21 cellular contexts compared by ENCODE assay signal in the genomic region with DNA sequence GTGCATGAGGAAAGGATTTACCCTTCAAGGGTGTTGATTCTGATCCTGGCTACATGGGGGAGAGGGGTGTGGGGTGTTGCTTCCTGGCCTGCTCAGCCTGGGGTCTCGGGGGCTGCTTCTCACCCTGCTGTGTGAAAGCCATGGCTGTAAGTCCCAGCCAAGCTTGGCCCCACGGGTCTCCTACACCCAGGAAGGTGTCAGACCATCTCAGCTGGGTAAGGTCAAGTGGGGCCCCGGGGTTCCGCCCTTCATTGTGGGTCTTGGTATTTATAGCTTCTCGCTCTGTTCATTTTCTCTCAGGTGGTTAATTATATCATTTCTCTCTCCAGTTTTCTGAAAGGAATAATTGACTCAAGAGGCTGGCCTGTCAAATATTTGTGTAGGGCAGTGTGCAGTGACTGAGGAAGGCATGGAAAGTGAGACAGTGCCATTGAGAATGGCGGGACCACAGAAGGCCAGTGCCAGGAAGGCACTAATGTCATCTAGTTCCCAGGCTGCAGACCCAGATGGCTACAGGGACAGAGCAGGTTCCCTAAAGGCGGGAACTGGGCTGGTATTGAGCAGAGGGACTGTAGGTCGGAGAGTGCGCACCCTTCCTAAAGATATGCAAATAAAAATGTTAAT.
DNase-seq lines count a peak whose midpoint lies in the region; ATAC-seq, FAIRE-seq and TF ChIP-seq lines count a peak whose summit lies in the region.
"Had no signal": no experiment of that assay in that cellular context is flagged by ENCODE, and none has a peak within 500 bp of the region (broad histone marks: within the 10 kb centered on the region; RNA-seq: fewer than 3 reads in every experiment).

No MANE protein-coding gene starts in this region.

- DNase-seq in AG04450 (ENCODE audit: low read depth, low spot score) (no peak), PC-3 (no peak), keratinocyte (ENCODE audit: low read depth, low spot score) (no peak), islet precursor cell (no peak), dermis blood vessel endothelial cell (no peak), NCI-H1694 (lab: John Stamatoyannopoulos, UW) (no peak), NCI-H510A treated with DMSO at 0.1 percent for 48 hours (lab: John Stamatoyannopoulos, UW) (no peak)
- DNase-seq: activated CD8-positive, alpha-beta T cell treated with anti-CD3 and anti-CD28 coated beads, Interleukin-2, amount 10 ng/mL, durations not matched to agents 7 days and 5 days; activated T-cell treated with anti-CD3 and anti-CD28 coated beads, Interleukin-2, amount 50 U/mL, for 48 hours; body of pancreas; CD8-positive, alpha-beta T cell; KBM-7; left ventricle myocardium superior; NCI-H2227 treated with DMSO at 0.1 percent for 48 hours; occipital lobe; SIG-M5; stimulated activated naive CD8-positive, alpha-beta T cell treated with anti-CD3 and anti-CD28 coated beads, Interleukin-15, amount 100 ng/mL, for 72 hours; upper lobe of left lung had no signal

- H4K20me1 ChIP-seq in PC-3 (ENCODE audit: low read length) (no peaks in the 10 kb centered on the region), keratinocyte (ENCODE audit: control insufficient read depth, extremely low read depth, insufficient read depth, low read length) (no peaks in the 10 kb centered on the region)

- H3K9me3 ChIP-seq in AG04450 (ENCODE audit: control insufficient read depth, insufficient read depth, low read length) (peaks cover 2% of the 10 kb centered on the region; the same call in 1 of the 2 replicates), PC-3 (ENCODE audit: low read length) (no peaks in the 10 kb centered on the region), keratinocyte (ENCODE audit: control insufficient read depth, low read depth, low read length) (peaks cover 2% of the 10 kb centered on the region)
- H3K9me3 ChIP-seq: body of pancreas, HAP-1, right atrium auricular region, upper lobe of left lung had no signal

- POLR2A ChIA-PET in AG04450 (lab: Yijun Ruan, JAX) (interaction anchor here (1.0 to 1.3 kb wide), 3 partner anchors 10 to 43 kb away, joined by 4 to 7 read pairs (median 5); no protein-coding TSS in a partner anchor), PC-3 (lab: Charles Lee; ENCODE audit: unreplicated experiment) (no interaction called here)

- H3F3A ChIP-seq in PC-3 (ENCODE audit: low read length, unreplicated experiment), result peaks cover 4% of the 10 kb centered on the region

- H3K9ac ChIP-seq in PC-3 (ENCODE audit: low read length) (peak overlapping the region; percentile 40; the same call in 1 of the 2 replicates), keratinocyte (ENCODE audit: control insufficient read depth, extremely low read depth, insufficient read depth, low read length) (no peak overlapping the region)

- H3K27me3 ChIP-seq in AG04450 (ENCODE audit: control insufficient read depth, insufficient read depth, low read length) (no peaks in the 10 kb centered on the region), PC-3 (ENCODE audit: low read length) (no peaks in the 10 kb centered on the region), keratinocyte (ENCODE audit: control insufficient read depth, extremely low read depth, insufficient read depth, low read length) (no peaks in the 10 kb centered on the region)
- H3K27me3 ChIP-seq: body of pancreas, right atrium auricular region, upper lobe of left lung had no signal

- TF ChIP-seq RAD21 in Ishikawa (IDR thresholded peaks at IDR 0.05; ENCODE audit: low read depth), result 0 out of 2 replicates have a peak, but pooled peaks have one; percentile 2

- dilution Hi-C loops in keratinocyte (cut with MboI; ENCODE audit: extremely low pct_ligation_motif_present, low sequenced_read_pairs), result no loop called here

- TF ChIP-seq EP300 in Ishikawa (IDR thresholded peaks at IDR 0.05; ENCODE audit: borderline replicate concordance), result peak; percentile 98

- no TSS peak for BruUV-seq in PC-3 (replicated peaks; lab: Mats Ljungman, UMichigan)

- H3K27ac ChIP-seq in AG04450 (ENCODE audit: low read depth, low read length) (peak overlapping the region; percentile 59), PC-3 (ENCODE audit: low read length) (peak overlapping the region; percentile 90), keratinocyte (ENCODE audit: control insufficient read depth, insufficient read depth, low read length) (peak overlapping the region; percentile 71)
- H3K27ac ChIP-seq: body of pancreas, right atrium auricular region, upper lobe of left lung had no signal

- TF ChIP-seq CTCF in AG04450 (IDR thresholded peaks at IDR 0.05; ENCODE audit: low read depth, low read length), result no peak
- no peak for TF ChIP-seq CTCF in PC-3 (conservative IDR thresholded peaks at IDR 0.05; ENCODE audit: low read depth, low read length)
- TF ChIP-seq CTCF in keratinocyte (optimal IDR thresholded peaks at IDR 0.05 in 1 of 3, IDR thresholded peaks at IDR 0.05 in 1 of 3, conservative IDR thresholded peaks at IDR 0.05 in 1 of 3; ENCODE audit: extremely low read depth in 1 of 3, insufficient read depth in 2 of 3, low read length in 3 of 3), result no peak

- CTCF ChIA-PET in AG04450 (lab: Charles Lee) (interaction anchor here (0.6 to 1.6 kb wide), 2 partner anchors 47 to 129 kb away, joined by 3 to 4 read pairs; no protein-coding TSS in a partner anchor), PC-3 (lab: Charles Lee) (no interaction called here)

- H3K9me2 ChIP-seq in PC-3 (replicated peaks; ENCODE audit: low read length), result no peaks in the 10 kb centered on the region

- peaks cover 24% of the 10 kb centered on the region for H3K4me1 ChIP-seq in PC-3 (ENCODE audit: insufficient read depth, low read length)
- peaks cover 24% of the 10 kb centered on the region for H3K4me1 ChIP-seq in keratinocyte (ENCODE audit: control insufficient read depth, extremely low read depth, insufficient read depth, low read length)
- H3K4me1 ChIP-seq: body of pancreas, HAP-1, right atrium auricular region, upper lobe of left lung had no signal

- H3K36me3 ChIP-seq in PC-3 (ENCODE audit: low read depth, low read length) (no peaks in the 10 kb centered on the region), keratinocyte (ENCODE audit: control insufficient read depth in 2 of 2, extremely low read depth in 1 of 2, insufficient read depth in 2 of 2, low read length in 2 of 2) (no peaks in the 10 kb centered on the region)
- H3K36me3 ChIP-seq: HAP-1, right atrium auricular region, upper lobe of left lung had no signal

- no peak for ATAC-seq in PC-3
- ATAC-seq: activated CD8-positive, alpha-beta T cell treated with anti-CD3 and anti-CD28 coated beads, Interleukin-2, amount 10 ng/mL, durations not matched to agents 7 days and 5 days; body of pancreas; CD8-positive, alpha-beta T cell; left ventricle myocardium superior; stimulated activated naive CD8-positive, alpha-beta T cell treated with anti-CD3 and anti-CD28 coated beads, Interleukin-15, amount 100 ng/mL, for 72 hours had no signal

- peak overlapping the region; percentile 29; the same call in 1 of the 2 replicates for H3K4me2 ChIP-seq in PC-3 (ENCODE audit: low read length)
- H3K4me2 ChIP-seq in keratinocyte (ENCODE audit: control insufficient read depth, extremely low read depth, insufficient read depth, low read depth, low read length), result peak overlapping the region; percentile 9

- intact Hi-C loops in PC-3 (cut with micrococcal nuclease), result no loop called here

- FAIRE-seq in keratinocyte (lab: Jason Lieb, UNC), result no peak

- H3K79me2 ChIP-seq in PC-3 (ENCODE audit: low read length) (no peaks in the 10 kb centered on the region), keratinocyte (ENCODE audit: control insufficient read depth, insufficient read depth, low read length) (no peaks in the 10 kb centered on the region)

- no peaks in the 10 kb centered on the region for H3K9me1 ChIP-seq in keratinocyte (ENCODE audit: control insufficient read depth, extremely low read depth, insufficient read depth, low read length)

- H3K4me3 ChIP-seq in AG04450 (ENCODE audit: low read depth, low read length) (no peak overlapping the region), PC-3 (ENCODE audit: low read length) (no peak overlapping the region), keratinocyte (ENCODE audit: control insufficient read depth in 2 of 3, extremely low read depth in 1 of 3, insufficient read depth in 2 of 3, low read depth in 1 of 3, low read length in 3 of 3) (no peak overlapping the region)
- H3K4me3 ChIP-seq: body of pancreas, HAP-1, right atrium auricular region, upper lobe of left lung had no signal

- H2AFZ ChIP-seq in PC-3 (ENCODE audit: low read length) (no peak overlapping the region), keratinocyte (ENCODE audit: control insufficient read depth, low read length) (peak overlapping the region; percentile 24)

TF ChIP-seq in Ishikawa, 13 proteins besides CTCF, POLR2A, EP300 and RAD21 (continues in another document):
- TF ChIP-seq CREB1 (IDR thresholded peaks at IDR 0.05; ENCODE audit: low read depth) (no peak), FOXM1 (IDR thresholded peaks at IDR 0.05; ENCODE audit: borderline replicate concordance, low read depth) (peak; percentile 97), CEBPB (IDR thresholded peaks at IDR 0.05) (no peak), TEAD4 (IDR thresholded peaks at IDR 0.05) (peak; percentile 91), TAF1 (IDR thresholded peaks at IDR 0.05; ENCODE audit: low read depth) (no peak), ZBTB7A (IDR thresholded peaks at IDR 0.05; ENCODE audit: low read depth) (peak; percentile 94), TCF12 (IDR thresholded peaks at IDR 0.05; ENCODE audit: low read depth) (peak; percentile 96), YY1 (IDR thresholded peaks at IDR 0.05; ENCODE audit: low read depth) (peak; percentile 67), EGR1 (IDR thresholded peaks at IDR 0.05) (no peak), NFIC (IDR thresholded peaks at IDR 0.05) (peak; percentile 85)
- TF ChIP-seq, protein P1, sequence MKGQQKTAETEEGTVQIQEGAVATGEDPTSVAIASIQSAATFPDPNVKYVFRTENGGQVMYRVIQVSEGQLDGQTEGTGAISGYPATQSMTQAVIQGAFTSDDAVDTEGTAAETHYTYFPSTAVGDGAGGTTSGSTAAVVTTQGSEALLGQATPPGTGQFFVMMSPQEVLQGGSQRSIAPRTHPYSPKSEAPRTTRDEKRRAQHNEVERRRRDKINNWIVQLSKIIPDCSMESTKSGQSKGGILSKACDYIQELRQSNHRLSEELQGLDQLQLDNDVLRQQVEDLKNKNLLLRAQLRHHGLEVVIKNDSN (IDR thresholded peaks at IDR 0.05), result no peak
- TF ChIP-seq, protein P2, sequence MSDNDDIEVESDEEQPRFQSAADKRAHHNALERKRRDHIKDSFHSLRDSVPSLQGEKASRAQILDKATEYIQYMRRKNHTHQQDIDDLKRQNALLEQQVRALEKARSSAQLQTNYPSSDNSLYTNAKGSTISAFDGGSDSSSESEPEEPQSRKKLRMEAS (IDR thresholded peaks at IDR 0.05), result peak; percentile 54
